28 cellular contexts compared by ENCODE assay signal in genomic region chr6:158076548-158076947, GRCh38.
"Had no signal": no experiment of that assay in that cellular context is flagged by ENCODE, and none has a peak within 500 bp of the region (broad histone marks: within the 10 kb centered on the region; RNA-seq: fewer than 3 reads in every experiment).

No MANE protein-coding gene starts in this region.

- H3K4me1 ChIP-seq: body of pancreas had no signal

- H3K9me3 ChIP-seq: body of pancreas, esophagus squamous epithelium, gastroesophageal sphincter had no signal

- FAIRE-seq: colon, endometrium, endothelial cell of umbilical vein had no signal

- H3K27ac ChIP-seq: body of pancreas, epithelial cell of prostate, esophagus squamous epithelium, gastroesophageal sphincter had no signal

- H3K27me3 ChIP-seq: body of pancreas, esophagus squamous epithelium, gastroesophageal sphincter had no signal

- H3K4me3 ChIP-seq: body of pancreas, esophagus squamous epithelium, gastroesophageal sphincter had no signal

- ATAC-seq: activated naive CD4-positive, alpha-beta T cell treated with anti-CD3 and anti-CD28 coated beads, Interleukin-2, amount 50 U/mL, for 72 hours; activated T-cell treated with anti-CD3 and anti-CD28 coated beads, Interleukin-2, amount 50 U/mL, for 72 hours; body of pancreas; effector memory CD8-positive, alpha-beta T cell; gastroesophageal sphincter had no signal

- H3K9me3 Mint-ChIP-seq: activated CD4-positive, alpha-beta memory T cell treated with anti-CD3 and anti-CD28 coated beads, Interleukin-2, amount 10 ng/mL, durations not matched to agents 7 days and 5 days; activated CD4-positive, alpha-beta T cell treated with anti-CD3 and anti-CD28 coated beads, Interleukin-2, amount 10 ng/mL, durations not matched to agents 7 days and 5 days; activated naive CD4-positive, alpha-beta T cell treated with anti-CD3 and anti-CD28 coated beads, Interleukin-2, amount 10 ng/mL, durations not matched to agents 7 days and 5 days; activated naive CD4-positive, alpha-beta T cell treated with anti-CD3 and anti-CD28 coated beads, Interleukin-2, amount 50 U/mL, for 72 hours; activated naive CD8-positive, alpha-beta T cell treated with anti-CD3 and anti-CD28 coated beads, Interleukin-2, amount 10 ng/mL, durations not matched to agents 7 days and 5 days; activated T-cell treated with anti-CD3 and anti-CD28 coated beads, Interleukin-2, amount 50 U/mL, for 24 hours; activated T-cell treated with anti-CD3 and anti-CD28 coated beads, Interleukin-2, amount 50 U/mL, for 72 hours; effector memory CD8-positive, alpha-beta T cell had no signal

- H3K4me3 Mint-ChIP-seq: activated CD4-positive, alpha-beta memory T cell treated with anti-CD3 and anti-CD28 coated beads, Interleukin-2, amount 10 ng/mL, durations not matched to agents 7 days and 5 days; activated CD4-positive, alpha-beta T cell treated with anti-CD3 and anti-CD28 coated beads, Interleukin-2, amount 10 ng/mL, durations not matched to agents 7 days and 5 days; activated naive CD4-positive, alpha-beta T cell treated with anti-CD3 and anti-CD28 coated beads, Interleukin-2, amount 10 ng/mL, durations not matched to agents 7 days and 5 days; activated naive CD8-positive, alpha-beta T cell treated with anti-CD3 and anti-CD28 coated beads, Interleukin-2, amount 10 ng/mL, durations not matched to agents 7 days and 5 days; activated T-cell treated with anti-CD3 and anti-CD28 coated beads, Interleukin-2, amount 50 U/mL, for 24 hours; activated T-cell treated with anti-CD3 and anti-CD28 coated beads, Interleukin-2, amount 50 U/mL, for 72 hours; effector memory CD8-positive, alpha-beta T cell had no signal

- DNase-seq: activated CD4-positive, alpha-beta memory T cell treated with anti-CD3 and anti-CD28 coated beads, Interleukin-2, amount 10 ng/mL, durations not matched to agents 7 days and 5 days; activated CD4-positive, alpha-beta T cell treated with anti-CD3 and anti-CD28 coated beads for 1 hour; activated CD4-positive, alpha-beta T cell treated with anti-CD3 and anti-CD28 coated beads for 4 hours; activated CD4-positive, alpha-beta T cell treated with anti-CD3 and anti-CD28 coated beads, Interleukin-2, amount 10 ng/mL, durations not matched to agents 7 days and 5 days; activated CD4-positive, alpha-beta T cell treated with anti-CD3 and anti-CD28 coated beads, Interleukin-2, amount 50 U/mL, for 4 hours; activated CD8-positive, alpha-beta memory T cell treated with anti-CD3 and anti-CD28 coated beads, Interleukin-2, amount 50 U/mL, for 48 hours; activated gamma-delta T cell; activated naive CD4-positive, alpha-beta T cell; activated naive CD4-positive, alpha-beta T cell treated with anti-CD3 and anti-CD28 coated beads, Interleukin-2, amount 10 ng/mL, durations not matched to agents 7 days and 5 days; activated naive CD8-positive, alpha-beta T cell treated with anti-CD3 and anti-CD28 coated beads, Interleukin-2, amount 10 ng/mL, durations not matched to agents 7 days and 5 days; activated T-cell treated with anti-CD3 and anti-CD28 coated beads for 4 hours; activated T-cell treated with anti-CD3 and anti-CD28 coated beads, Interleukin-2, amount 50 U/mL, for 24 hours; activated T-cell treated with anti-CD3 and anti-CD28 coated beads, Interleukin-2, amount 50 U/mL, for 72 hours; body of pancreas; caudate nucleus; cortex of kidney; dermis blood vessel endothelial cell; effector CD4-positive, alpha-beta T cell; effector memory CD8-positive, alpha-beta T cell; esophagus squamous epithelium; foreskin melanocyte; T-helper 2 cell had no signal

- H3K27ac Mint-ChIP-seq: activated CD4-positive, alpha-beta memory T cell treated with anti-CD3 and anti-CD28 coated beads, Interleukin-2, amount 10 ng/mL, durations not matched to agents 7 days and 5 days; activated CD4-positive, alpha-beta T cell treated with anti-CD3 and anti-CD28 coated beads, Interleukin-2, amount 10 ng/mL, durations not matched to agents 7 days and 5 days; activated naive CD4-positive, alpha-beta T cell treated with anti-CD3 and anti-CD28 coated beads, Interleukin-2, amount 10 ng/mL, durations not matched to agents 7 days and 5 days; activated naive CD8-positive, alpha-beta T cell treated with anti-CD3 and anti-CD28 coated beads, Interleukin-2, amount 10 ng/mL, durations not matched to agents 7 days and 5 days; activated T-cell treated with anti-CD3 and anti-CD28 coated beads, Interleukin-2, amount 50 U/mL, for 24 hours; activated T-cell treated with anti-CD3 and anti-CD28 coated beads, Interleukin-2, amount 50 U/mL, for 72 hours; effector memory CD8-positive, alpha-beta T cell had no signal

- H3K27me3 Mint-ChIP-seq: activated CD4-positive, alpha-beta memory T cell treated with anti-CD3 and anti-CD28 coated beads, Interleukin-2, amount 10 ng/mL, durations not matched to agents 7 days and 5 days; activated CD4-positive, alpha-beta T cell treated with anti-CD3 and anti-CD28 coated beads, Interleukin-2, amount 10 ng/mL, durations not matched to agents 7 days and 5 days; activated naive CD4-positive, alpha-beta T cell treated with anti-CD3 and anti-CD28 coated beads, Interleukin-2, amount 10 ng/mL, durations not matched to agents 7 days and 5 days; activated naive CD8-positive, alpha-beta T cell treated with anti-CD3 and anti-CD28 coated beads, Interleukin-2, amount 10 ng/mL, durations not matched to agents 7 days and 5 days; activated T-cell treated with anti-CD3 and anti-CD28 coated beads, Interleukin-2, amount 50 U/mL, for 24 hours; effector memory CD8-positive, alpha-beta T cell had no signal
